9 cellular contexts compared by ENCODE assay signal in genomic region chr21:32771134-32771523, GRCh38. TPM values are rescaled to one million over a fixed set of nuclear protein-coding genes. Genes with fewer than 3 reads are reported as not detected.
DNase-seq lines count a peak whose midpoint lies in the region; ATAC-seq, FAIRE-seq and TF ChIP-seq lines count a peak whose summit lies in the region.
"Had no signal": no experiment of that assay in that cellular context is flagged by ENCODE, and none has a peak within 500 bp of the region (broad histone marks: within the 10 kb centered on the region; RNA-seq: fewer than 3 reads in every experiment).

No MANE protein-coding gene starts in this region.

- POLR2A ChIA-PET in RWPE1 (lab: Yijun Ruan, JAX; ENCODE audit: low non-redundant PET) = interaction anchor here (0.7 kb wide), 1 partner anchor 17 kb away, joined by 3 read pairs; no protein-coding TSS in a partner anchor

- peak; percentile 49 for DNase-seq in CMK (ENCODE audit: low read depth)
- peak; percentile 53 for DNase-seq in GM19238 (ENCODE audit: insufficient read length, low spot score)
- peak; percentile 61 for DNase-seq in RWPE1 (ENCODE audit: low spot score)
- peak; percentile 66 to 84 (median 81) for DNase-seq in right cardiac atrium
- DNase-seq in sigmoid colon = peak; percentile 84
- no peak for DNase-seq in D721Med (ENCODE audit: insufficient read length, low spot score)

- no peaks in the 10 kb centered on the region for H3K9me3 ChIP-seq in right cardiac atrium (ENCODE audit: control insufficient read depth, low read length)
- H3K9me3 ChIP-seq in sigmoid colon = no peaks in the 10 kb centered on the region

- H3K4me3 ChIP-seq in right cardiac atrium (ENCODE audit: low read length) (peak overlapping the region; percentile 82), sigmoid colon (peak overlapping the region; percentile 74 to 94 (median 90))

- peak; percentile 36 for ATAC-seq in HG03196 (IDR thresholded peaks at IDR 0.05; ENCODE audit: unreplicated experiment)
- peak; percentile 65 to 71 for ATAC-seq in right cardiac atrium

- CTCF ChIA-PET in RWPE1 (lab: Yijun Ruan, JAX) = interaction anchor here (0.6 to 1.6 kb wide), 7 partner anchors 13 to 608 kb away, joined by 3 to 9 read pairs (median 4); no protein-coding TSS in a partner anchor

- TF ChIP-seq CTCF in RWPE1 (conservative IDR thresholded peaks at IDR 0.05; ENCODE audit: low read depth) (no peak), sigmoid colon (IDR thresholded peaks at IDR 0.05) (no peak), D721Med (IDR thresholded peaks at IDR 0.05; ENCODE audit: insufficient read depth, missing control alignments) (no peak)

- FAIRE-seq in D721Med (lab: Jason Lieb, UNC) = no peak
- FAIRE-seq: colon had no signal

- no peak for TF ChIP-seq EP300 in sigmoid colon (IDR thresholded peaks at IDR 0.05)

- H3K27ac ChIP-seq in RWPE1 (peak overlapping the region; percentile 91), adipose tissue (ENCODE audit: low read depth, low read length) (peak overlapping the region; percentile 38), right cardiac atrium (ENCODE audit: low read length) (peak overlapping the region; percentile 86), sigmoid colon (peak overlapping the region; percentile 92 to 97 (median 93))

- peaks cover 0 to 6% (median 0%) of the 10 kb centered on the region in 4 donors for H3K36me3 ChIP-seq in sigmoid colon

- H3K4me1 ChIP-seq in right cardiac atrium (ENCODE audit: control insufficient read depth, insufficient read depth, low read length) (peaks cover 2% of the 10 kb centered on the region), sigmoid colon (peaks cover 0 to 52% (median 39%) of the 10 kb centered on the region in 4 donors)

- H3K27me3 ChIP-seq in right cardiac atrium (ENCODE audit: control insufficient read depth, insufficient read depth) (no peaks in the 10 kb centered on the region), sigmoid colon (no peaks in the 10 kb centered on the region)

- no peak for TF ChIP-seq POLR2A in sigmoid colon (IDR thresholded peaks at IDR 0.05)

- intact Hi-C loops in right cardiac atrium (cut with DNase I) = loop anchor here in 1 of 4 donors (2.0 kb wide), 1 partner anchor 44 kb away; no protein-coding TSS in a partner anchor
- intact Hi-C loops in sigmoid colon (cut with DNase I) = loop anchor here (2.0 to 5.0 kb wide), 3 partner anchors 42 to 631 kb away; partner anchors contain the start of genes EVA1C, IFNGR2 and SYNJ1

- WGBS in adipose tissue, 3 donors = 0 to 1% (median 1%) methylated on average over 47 to 48 of the region's 48 CpGs
- under 1% methylated on average over 48 of the region's 48 CpGs for WGBS in right cardiac atrium
- WGBS in sigmoid colon, 2 donors = 1% methylated on average over 48 of the region's 48 CpGs

RNA-seq across cellular contexts. Expression of gene PAXBP1, which starts 0.4 kb away (rescaled TPM):
- polyA plus RNA-seq in adipose tissue = 10 to 100 TPM in 2 of 3 donors, 1 to 10 TPM in 1; 9.3 to 12.7 (median 10.9) TPM
- 10 to 100 TPM; 12.2 to 19.7 (median 16.1) TPM for total RNA-seq in right cardiac atrium
- polyA plus RNA-seq in right cardiac atrium = 9.3 TPM
- 10 to 100 TPM; 44.6 to 70.6 (median 49.9) TPM for total RNA-seq in sigmoid colon
- polyA plus RNA-seq in sigmoid colon = 10 to 100 TPM in 1 of 3 donors, 1 to 10 TPM in 2; 4.9 to 17.6 (median 5.4) TPM

RNA-seq across cellular contexts. Expression of gene SYNJ1, which starts 43.3 kb away (rescaled TPM):
- polyA plus RNA-seq in adipose tissue (1 to 10 TPM; 2.1 to 5.2 (median 3.9) TPM), right cardiac atrium (5.8 TPM), sigmoid colon (1 to 10 TPM; 3.7 to 5.1 (median 4.2) TPM)
- total RNA-seq in right cardiac atrium (10 to 100 TPM; 13.4 to 16.9 (median 16.0) TPM), sigmoid colon (10 to 100 TPM in 1 of 4 donors, 1 to 10 TPM in 3; 4.9 to 12.0 (median 9.3) TPM)

Comparison
In these comparisons a context has a peak if more than half of its experiments do, and no peak if none do; other contexts are left out.
1. H3K27ac ChIP-seq: peak in every context shown above with its lines; median percentile 93 in sigmoid colon; 91 in RWPE1; 86 in right cardiac atrium; 38 in adipose tissue.